24 cellular contexts compared by ENCODE assay signal in genomic region chr6:84003140-84003539, GRCh38. TPM values are rescaled to one million over a fixed set of nuclear protein-coding genes. Genes with fewer than 3 reads are reported as not detected.
"Had no signal": no experiment of that assay in that cellular context is flagged by ENCODE, and none has a peak within 500 bp of the region (broad histone marks: within the 10 kb centered on the region; RNA-seq: fewer than 3 reads in every experiment).

No MANE protein-coding gene starts in this region.

- FAIRE-seq: endothelial cell of umbilical vein, small intestine had no signal

- DNase-seq: effector CD4-positive, alpha-beta T cell; endodermal cell; erythroblast; foreskin keratinocyte; left colon; left ventricle myocardium superior; mesenchymal stem cell; midbrain; naive thymus-derived CD4-positive, alpha-beta T cell; nephron progenitor cell; nucleus accumbens; ovary; small intestine; stimulated activated CD4-positive, alpha-beta T cell treated with anti-CD3 and anti-CD28 coated beads, Interleukin-12 subunit alpha, Interleukin-12 subunit beta, amount 100 ng/mL, for 4 hours; stimulated activated naive CD4-positive, alpha-beta T cell; stomach; substantia nigra; transverse colon had no signal

- H3K36me3 ChIP-seq: ovary, right atrium auricular region, stomach, thoracic aorta, transverse colon had no signal

- H3K27ac ChIP-seq: coronary artery, foreskin keratinocyte, ovary, right atrium auricular region, stomach, thoracic aorta, transverse colon had no signal

- H3K4me1 ChIP-seq: foreskin keratinocyte, right atrium auricular region, stomach, transverse colon had no signal

- H3K27ac Mint-ChIP-seq: endodermal cell; naive thymus-derived CD4-positive, alpha-beta T cell had no signal

- H3K4me1 Mint-ChIP-seq: endodermal cell; naive thymus-derived CD4-positive, alpha-beta T cell had no signal

- H3K4me3 ChIP-seq: coronary artery, lung, ovary, right atrium auricular region, stomach, thoracic aorta, transverse colon had no signal

- H3K9me3 ChIP-seq: ovary, right atrium auricular region, stomach, thoracic aorta, transverse colon had no signal

- H3K9me3 Mint-ChIP-seq: endodermal cell, nephron progenitor cell had no signal

- H3K36me3 Mint-ChIP-seq: naive thymus-derived CD4-positive, alpha-beta T cell had no signal

- H3K4me3 Mint-ChIP-seq: endodermal cell; naive thymus-derived CD4-positive, alpha-beta T cell; nephron progenitor cell had no signal

- H3K27me3 ChIP-seq: ovary, right atrium auricular region, stomach, transverse colon had no signal

- ATAC-seq: foreskin keratinocyte; left colon; left ventricle myocardium superior; naive thymus-derived CD4-positive, alpha-beta T cell had no signal

RNA-seq across cellular contexts. Expression of gene MRAP2, which starts 30.4 kb away (rescaled TPM):
- total RNA-seq: kidney epithelial cell; left ventricle myocardium superior; naive thymus-derived CD4-positive, alpha-beta T cell had no signal
- polyA plus RNA-seq: naive thymus-derived CD4-positive, alpha-beta T cell had no signal
